ENCODE assay signal across 1 cellular context in the genomic region with DNA sequence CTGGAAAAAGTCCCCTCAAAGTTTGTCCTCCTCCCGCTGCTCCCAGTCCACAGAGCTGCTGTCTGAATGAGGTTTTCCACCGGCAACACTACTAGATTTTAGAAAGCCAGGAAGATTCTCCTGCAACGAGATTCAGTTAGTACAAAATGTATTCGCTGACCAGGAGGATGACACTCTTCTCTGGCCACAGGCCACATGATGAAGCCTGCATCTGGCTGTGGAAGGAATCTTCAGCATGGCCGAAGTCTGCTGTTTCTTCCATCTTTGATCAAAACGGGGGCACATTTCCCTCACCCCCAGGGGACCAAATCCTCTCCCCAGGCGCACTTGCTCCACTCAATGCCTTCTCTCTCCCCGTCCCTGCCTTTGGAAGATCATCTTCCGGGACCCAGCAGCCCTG.
TF ChIP-seq lines count a peak whose summit lies in the region.

No MANE protein-coding gene starts in this region.

TF ChIP-seq in GM23338, 12 proteins besides CTCF, POLR2A, EP300 and RAD21 (continued from another document):
- TF ChIP-seq, protein P1, sequence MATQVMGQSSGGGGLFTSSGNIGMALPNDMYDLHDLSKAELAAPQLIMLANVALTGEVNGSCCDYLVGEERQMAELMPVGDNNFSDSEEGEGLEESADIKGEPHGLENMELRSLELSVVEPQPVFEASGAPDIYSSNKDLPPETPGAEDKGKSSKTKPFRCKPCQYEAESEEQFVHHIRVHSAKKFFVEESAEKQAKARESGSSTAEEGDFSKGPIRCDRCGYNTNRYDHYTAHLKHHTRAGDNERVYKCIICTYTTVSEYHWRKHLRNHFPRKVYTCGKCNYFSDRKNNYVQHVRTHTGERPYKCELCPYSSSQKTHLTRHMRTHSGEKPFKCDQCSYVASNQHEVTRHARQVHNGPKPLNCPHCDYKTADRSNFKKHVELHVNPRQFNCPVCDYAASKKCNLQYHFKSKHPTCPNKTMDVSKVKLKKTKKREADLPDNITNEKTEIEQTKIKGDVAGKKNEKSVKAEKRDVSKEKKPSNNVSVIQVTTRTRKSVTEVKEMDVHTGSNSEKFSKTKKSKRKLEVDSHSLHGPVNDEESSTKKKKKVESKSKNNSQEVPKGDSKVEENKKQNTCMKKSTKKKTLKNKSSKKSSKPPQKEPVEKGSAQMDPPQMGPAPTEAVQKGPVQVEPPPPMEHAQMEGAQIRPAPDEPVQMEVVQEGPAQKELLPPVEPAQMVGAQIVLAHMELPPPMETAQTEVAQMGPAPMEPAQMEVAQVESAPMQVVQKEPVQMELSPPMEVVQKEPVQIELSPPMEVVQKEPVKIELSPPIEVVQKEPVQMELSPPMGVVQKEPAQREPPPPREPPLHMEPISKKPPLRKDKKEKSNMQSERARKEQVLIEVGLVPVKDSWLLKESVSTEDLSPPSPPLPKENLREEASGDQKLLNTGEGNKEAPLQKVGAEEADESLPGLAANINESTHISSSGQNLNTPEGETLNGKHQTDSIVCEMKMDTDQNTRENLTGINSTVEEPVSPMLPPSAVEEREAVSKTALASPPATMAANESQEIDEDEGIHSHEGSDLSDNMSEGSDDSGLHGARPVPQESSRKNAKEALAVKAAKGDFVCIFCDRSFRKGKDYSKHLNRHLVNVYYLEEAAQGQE (IDR thresholded peaks at IDR 0.05; ENCODE audit: unreplicated experiment), result no peak
- TF ChIP-seq EZH2phosphoT487 (IDR thresholded peaks at IDR 0.05; ENCODE audit: unreplicated experiment), result no peak
- TF ChIP-seq ZNF331 (CRISPR knock-in tag; IDR thresholded peaks at IDR 0.05; ENCODE audit: low read depth), result no peak
- TF ChIP-seq CREB1 (CRISPR knock-in tag; IDR thresholded peaks at IDR 0.05; ENCODE audit: low read depth), result no peak
- TF ChIP-seq NANOG (IDR thresholded peaks at IDR 0.05; ENCODE audit: borderline replicate concordance), result no peak
- TF ChIP-seq JUNB (IDR thresholded peaks at IDR 0.05; ENCODE audit: unreplicated experiment), result no peak
- no peak for TF ChIP-seq ZNF114 (CRISPR knock-in tag; IDR thresholded peaks at IDR 0.05)
- TF ChIP-seq, protein P2, sequence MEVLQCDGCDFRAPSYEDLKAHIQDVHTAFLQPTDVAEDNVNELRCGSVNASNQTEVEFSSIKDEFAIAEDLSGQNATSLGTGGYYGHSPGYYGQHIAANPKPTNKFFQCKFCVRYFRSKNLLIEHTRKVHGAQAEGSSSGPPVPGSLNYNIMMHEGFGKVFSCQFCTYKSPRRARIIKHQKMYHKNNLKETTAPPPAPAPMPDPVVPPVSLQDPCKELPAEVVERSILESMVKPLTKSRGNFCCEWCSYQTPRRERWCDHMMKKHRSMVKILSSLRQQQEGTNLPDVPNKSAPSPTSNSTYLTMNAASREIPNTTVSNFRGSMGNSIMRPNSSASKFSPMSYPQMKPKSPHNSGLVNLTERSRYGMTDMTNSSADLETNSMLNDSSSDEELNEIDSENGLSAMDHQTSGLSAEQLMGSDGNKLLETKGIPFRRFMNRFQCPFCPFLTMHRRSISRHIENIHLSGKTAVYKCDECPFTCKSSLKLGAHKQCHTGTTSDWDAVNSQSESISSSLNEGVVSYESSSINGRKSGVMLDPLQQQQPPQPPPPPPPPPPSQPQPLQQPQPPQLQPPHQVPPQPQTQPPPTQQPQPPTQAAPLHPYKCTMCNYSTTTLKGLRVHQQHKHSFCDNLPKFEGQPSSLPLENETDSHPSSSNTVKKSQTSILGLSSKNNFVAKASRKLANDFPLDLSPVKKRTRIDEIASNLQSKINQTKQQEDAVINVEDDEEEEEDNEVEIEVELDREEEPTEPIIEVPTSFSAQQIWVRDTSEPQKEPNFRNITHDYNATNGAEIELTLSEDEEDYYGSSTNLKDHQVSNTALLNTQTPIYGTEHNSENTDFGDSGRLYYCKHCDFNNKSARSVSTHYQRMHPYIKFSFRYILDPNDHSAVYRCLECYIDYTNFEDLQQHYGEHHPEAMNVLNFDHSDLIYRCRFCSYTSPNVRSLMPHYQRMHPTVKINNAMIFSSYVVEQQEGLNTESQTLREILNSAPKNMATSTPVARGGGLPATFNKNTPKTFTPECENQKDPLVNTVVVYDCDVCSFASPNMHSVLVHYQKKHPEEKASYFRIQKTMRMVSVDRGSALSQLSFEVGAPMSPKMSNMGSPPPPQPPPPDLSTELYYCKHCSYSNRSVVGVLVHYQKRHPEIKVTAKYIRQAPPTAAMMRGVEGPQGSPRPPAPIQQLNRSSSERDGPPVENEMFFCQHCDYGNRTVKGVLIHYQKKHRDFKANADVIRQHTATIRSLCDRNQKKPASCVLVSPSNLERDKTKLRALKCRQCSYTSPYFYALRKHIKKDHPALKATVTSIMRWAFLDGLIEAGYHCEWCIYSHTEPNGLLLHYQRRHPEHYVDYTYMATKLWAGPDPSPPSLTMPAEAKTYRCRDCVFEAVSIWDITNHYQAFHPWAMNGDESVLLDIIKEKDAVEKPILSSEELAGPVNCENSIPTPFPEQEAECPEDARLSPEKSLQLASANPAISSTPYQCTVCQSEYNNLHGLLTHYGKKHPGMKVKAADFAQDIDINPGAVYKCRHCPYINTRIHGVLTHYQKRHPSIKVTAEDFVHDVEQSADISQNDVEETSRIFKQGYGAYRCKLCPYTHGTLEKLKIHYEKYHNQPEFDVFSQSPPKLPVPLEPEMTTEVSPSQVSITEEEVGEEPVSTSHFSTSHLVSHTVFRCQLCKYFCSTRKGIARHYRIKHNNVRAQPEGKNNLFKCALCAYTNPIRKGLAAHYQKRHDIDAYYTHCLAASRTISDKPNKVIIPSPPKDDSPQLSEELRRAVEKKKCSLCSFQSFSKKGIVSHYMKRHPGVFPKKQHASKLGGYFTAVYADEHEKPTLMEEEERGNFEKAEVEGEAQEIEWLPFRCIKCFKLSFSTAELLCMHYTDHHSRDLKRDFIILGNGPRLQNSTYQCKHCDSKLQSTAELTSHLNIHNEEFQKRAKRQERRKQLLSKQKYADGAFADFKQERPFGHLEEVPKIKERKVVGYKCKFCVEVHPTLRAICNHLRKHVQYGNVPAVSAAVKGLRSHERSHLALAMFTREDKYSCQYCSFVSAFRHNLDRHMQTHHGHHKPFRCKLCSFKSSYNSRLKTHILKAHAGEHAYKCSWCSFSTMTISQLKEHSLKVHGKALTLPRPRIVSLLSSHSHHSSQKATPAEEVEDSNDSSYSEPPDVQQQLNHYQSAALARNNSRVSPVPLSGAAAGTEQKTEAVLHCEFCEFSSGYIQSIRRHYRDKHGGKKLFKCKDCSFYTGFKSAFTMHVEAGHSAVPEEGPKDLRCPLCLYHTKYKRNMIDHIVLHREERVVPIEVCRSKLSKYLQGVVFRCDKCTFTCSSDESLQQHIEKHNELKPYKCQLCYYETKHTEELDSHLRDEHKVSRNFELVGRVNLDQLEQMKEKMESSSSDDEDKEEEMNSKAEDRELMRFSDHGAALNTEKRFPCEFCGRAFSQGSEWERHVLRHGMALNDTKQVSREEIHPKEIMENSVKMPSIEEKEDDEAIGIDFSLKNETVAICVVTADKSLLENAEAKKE (CRISPR knock-in tag; IDR thresholded peaks at IDR 0.05), result no peak
- TF ChIP-seq POLR2AphosphoS5 (IDR thresholded peaks at IDR 0.05; ENCODE audit: low read depth), result no peak
- no peak for TF ChIP-seq ETS1 (IDR thresholded peaks at IDR 0.05)
